In genomic region chr21:45572231-45572630, GRCh38 we compare ENCODE assay signal across 12 cellular contexts.
"Had no signal": no experiment of that assay in that cellular context is flagged by ENCODE, and none has a peak within 500 bp of the region (broad histone marks: within the 10 kb centered on the region; RNA-seq: fewer than 3 reads in every experiment).

No MANE protein-coding gene starts in this region.

- H3K9me3 ChIP-seq: body of pancreas, esophagus muscularis mucosa, psoas muscle, tibial nerve had no signal

- DNase-seq: activated CD4-positive, alpha-beta T cell treated with anti-CD3 and anti-CD28 coated beads for 4 hours; activated CD8-positive, alpha-beta T cell treated with anti-CD3 and anti-CD28 coated beads, Interleukin-2, amount 10 ng/mL, durations not matched to agents 7 days and 5 days; activated naive CD4-positive, alpha-beta T cell treated with anti-CD3 and anti-CD28 coated beads, Interleukin-2, amount 50 U/mL, for 16 hours; body of pancreas; cerebellar nuclear complex; glutamatergic neuron; natural killer cell; psoas muscle; SHP77 treated with DMSO at 0.1 percent for 48 hours; stimulated activated CD4-positive, alpha-beta T cell treated with anti-CD3 and anti-CD28 coated beads, Interleukin-4, amount 100 ng/mL, for 1 hour had no signal

- H3K36me3 ChIP-seq: esophagus muscularis mucosa, tibial nerve had no signal

- H3K27me3 ChIP-seq: tibial nerve had no signal

- ATAC-seq: activated CD8-positive, alpha-beta T cell treated with anti-CD3 and anti-CD28 coated beads, Interleukin-2, amount 10 ng/mL, durations not matched to agents 7 days and 5 days; body of pancreas; natural killer cell; psoas muscle had no signal

- H3K4me3 ChIP-seq: body of pancreas, esophagus muscularis mucosa, psoas muscle, tibial nerve had no signal

- H3K4me1 ChIP-seq: body of pancreas, psoas muscle had no signal

- H3K27ac ChIP-seq: body of pancreas, psoas muscle had no signal
